20 cellular contexts compared by ENCODE assay signal in the genomic region with DNA sequence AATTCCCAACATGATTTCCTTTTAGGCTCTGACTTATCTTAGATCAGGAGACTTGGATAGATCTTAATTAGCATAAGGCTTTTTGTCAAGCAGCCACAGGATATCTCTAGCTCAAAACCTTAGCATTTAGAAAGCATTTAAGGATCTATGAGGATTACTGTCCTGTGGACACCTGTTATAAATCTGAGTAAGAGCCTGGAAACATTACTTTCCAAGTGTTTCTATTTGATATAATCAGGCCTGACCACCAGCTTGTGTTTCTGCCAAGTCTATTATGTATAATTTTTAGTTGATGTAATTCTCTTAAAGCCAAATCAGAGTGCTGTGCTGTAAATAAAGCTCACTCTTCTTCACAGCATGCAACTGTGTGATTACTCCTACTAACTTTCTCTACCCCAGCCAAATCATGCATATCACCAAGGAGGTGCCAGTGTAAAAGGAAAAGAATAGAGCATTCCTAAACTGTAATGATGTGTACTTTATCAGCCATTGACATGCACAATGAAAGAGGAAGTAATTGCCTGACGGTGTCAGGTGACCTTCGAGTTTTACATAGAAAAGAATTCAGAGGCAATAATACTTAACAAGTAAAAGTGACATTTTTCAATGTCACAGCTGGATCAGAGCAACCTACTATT.
DNase-seq lines count a peak whose midpoint lies in the region; ATAC-seq, FAIRE-seq and TF ChIP-seq lines count a peak whose summit lies in the region.
"Had no signal": no experiment of that assay in that cellular context is flagged by ENCODE, and none has a peak within 500 bp of the region (broad histone marks: within the 10 kb centered on the region; RNA-seq: fewer than 3 reads in every experiment).

No MANE protein-coding gene starts in this region.

- POLR2A ChIA-PET in A673 (lab: Charles Lee; ENCODE audit: low non-redundant PET) = interaction anchor here (0.6 to 0.7 kb wide), 2 partner anchors 386 to 999 kb away, joined by 3 to 4 read pairs; no protein-coding TSS in a partner anchor

- H3K27me3 ChIP-seq in A673 (replicated peaks; ENCODE audit: insufficient read depth, low read depth, low read length, poor library complexity) (no peaks in the 10 kb centered on the region), HUES6 (ENCODE audit: control insufficient read depth, insufficient read depth, low read length) (no peaks in the 10 kb centered on the region)
- H3K27me3 ChIP-seq: esophagus squamous epithelium, ovary had no signal

- H3K36me3 ChIP-seq in A673 (ENCODE audit: insufficient read depth, low read length, poor library complexity, severe bottlenecking) = no peaks in the 10 kb centered on the region
- H3K36me3 ChIP-seq in HUES6 (ENCODE audit: control insufficient read depth, insufficient read depth, low read length) = no peaks in the 10 kb centered on the region
- H3K36me3 ChIP-seq: esophagus squamous epithelium, ovary had no signal

- TF ChIP-seq CTCF in A673 (conservative IDR thresholded peaks at IDR 0.05; ENCODE audit: low read depth, low read length) = no peak

- H3K4me3 ChIP-seq in A673 (ENCODE audit: low read depth, low read length, poor library complexity, severe bottlenecking) (no peak overlapping the region), HUES6 (ENCODE audit: low read depth, low read length) (0 out of 2 replicates have a peak overlapping the region, but pooled peaks have one; percentile 22)
- H3K4me3 ChIP-seq: coronary artery, esophagus squamous epithelium, ovary had no signal

- no peak for ATAC-seq in GM18909 (IDR thresholded peaks at IDR 0.05; ENCODE audit: poor library complexity, unreplicated experiment)

- no peaks in the 10 kb centered on the region for H3K9me3 ChIP-seq in A673 (ENCODE audit: low read depth, low read length, poor library complexity, severe bottlenecking)
- no peaks in the 10 kb centered on the region for H3K9me3 ChIP-seq in HUES6 (ENCODE audit: control insufficient read depth, insufficient read depth, low read depth, low read length)
- H3K9me3 ChIP-seq: Caco-2, esophagus squamous epithelium, ovary had no signal

- H3K27ac ChIP-seq in A673 (ENCODE audit: low read depth, low read length, poor library complexity, severe bottlenecking) = peak overlapping the region; percentile 55
- H3K27ac ChIP-seq in HUES6 (ENCODE audit: low read depth, low read length) = peak overlapping the region; percentile 66; the same call in 1 of the 2 replicates
- H3K27ac ChIP-seq: coronary artery, esophagus squamous epithelium, ovary had no signal

- intact Hi-C loops in A673 (cut with micrococcal nuclease; ENCODE audit: unreplicated experiment) (loop anchor here (1.0 to 5.0 kb wide), 5 partner anchors 70 to 516 kb away; no protein-coding TSS in a partner anchor), posterior vena cava (cut with DNase I) (no loop called here)

- no peak for FAIRE-seq in urothelium cell line (lab: Jason Lieb, UNC)

- BruUV-seq in A673 (replicated peaks; lab: Mats Ljungman, UMichigan) = no TSS peak

- H3K9ac ChIP-seq in HUES6 (ENCODE audit: low read length) = no peak overlapping the region

- peak; percentile 97 for DNase-seq in A673 (ENCODE audit: low spot score)
- DNase-seq in OCI-M1 (lab: John Stamatoyannopoulos, UW) = peak; percentile 84
- peak; percentile 1 for DNase-seq in germinal center (ENCODE audit: low spot score)
- no peak for DNase-seq in stimulated activated CD4-positive, alpha-beta T cell treated with anti-CD3 and anti-CD28 coated beads, Interleukin-1b, Interleukin-23, amount 100 ng/mL, for 48 hours
- no peak for DNase-seq in posterior vena cava (ENCODE audit: low spot score)
- DNase-seq in urothelium cell line (ENCODE audit: low spot score) = no peak
- DNase-seq: ACHN; activated CD8-positive, alpha-beta memory T cell treated with anti-CD3 and anti-CD28 coated beads, Interleukin-2, amount 50 U/mL, for 48 hours; activated naive CD8-positive, alpha-beta T cell treated with anti-CD3 and anti-CD28 coated beads for 36 hours; Caco-2; esophagus squamous epithelium; mammary epithelial cell; MM.1S; NCI-H526; ovary; Right ventricle myocardium superior; trophoblast cell had no signal

- peaks cover 33% of the 10 kb centered on the region for H3K4me1 ChIP-seq in A673 (ENCODE audit: insufficient read depth, low read length, poor library complexity, severe bottlenecking)
- H3K4me1 ChIP-seq in HUES6 (ENCODE audit: control insufficient read depth, insufficient read depth, low read length) = peaks cover 37% of the 10 kb centered on the region
- H3K4me1 ChIP-seq: Caco-2, esophagus squamous epithelium had no signal

- CTCF ChIA-PET in A673 (lab: Charles Lee) = no interaction called here

Comparison
In these comparisons a context has a peak if more than half of its experiments do, and no peak if none do; other contexts are left out.
1. DNase-seq: peak in A673 (single experiment), OCI-M1 (single experiment) and germinal center (single experiment); none in stimulated activated CD4-positive, alpha-beta T cell treated with anti-CD3 and anti-CD28 coated beads, Interleukin-1b, Interleukin-23, amount 100 ng/mL, for 48 hours (single experiment), posterior vena cava (single experiment) and urothelium cell line (single experiment).